ENCODE assay signal across 28 cellular contexts in genomic region chr3:127763337-127763736, GRCh38. TPM values are rescaled to one million over a fixed set of nuclear protein-coding genes. Genes with fewer than 3 reads are reported as not detected.
A peak's percentile ranks its signal among the peaks of the same experiment; 100 is the strongest.
DNase-seq lines count a peak whose midpoint lies in the region; ATAC-seq and TF ChIP-seq lines count a peak whose summit lies in the region.
"Had no signal": no experiment of that assay in that cellular context is flagged by ENCODE, and none has a peak within 500 bp of the region (broad histone marks: within the 10 kb centered on the region; RNA-seq: fewer than 3 reads in every experiment).

No MANE protein-coding gene starts in this region.

- TF ChIP-seq POLR2A in upper lobe of left lung (IDR thresholded peaks at IDR 0.05) = no peak

- H3K36me3 ChIP-seq in left ventricle myocardium inferior (peaks cover 8% of the 10 kb centered on the region), neuronal stem cell (replicated peaks in 1 of 2; ENCODE audit: control insufficient read depth in 2 of 2, insufficient read depth in 2 of 2, low read length in 2 of 2) (no peaks in the 10 kb centered on the region), upper lobe of left lung (no peaks in the 10 kb centered on the region)
- H3K36me3 ChIP-seq: adrenal gland, thoracic aorta had no signal

- no peak overlapping the region for H2BK5ac ChIP-seq in neuronal stem cell (ENCODE audit: low read length)

- no peak overlapping the region for H3K4me3 ChIP-seq in left ventricle myocardium inferior
- H3K4me3 ChIP-seq in neuronal stem cell (ENCODE audit: low read length in 2 of 2) = no peak overlapping the region
- H3K4me3 ChIP-seq in upper lobe of left lung = no peak overlapping the region
- H3K4me3 ChIP-seq: A549, adrenal gland, SJSA1, thoracic aorta had no signal

- H2BK120ac ChIP-seq in neuronal stem cell (ENCODE audit: low read depth, low read length) = no peak overlapping the region

- WGBS in neuronal stem cell (ENCODE audit: extremely low coverage in 2 of 2, insufficient read length in 2 of 2, insufficient replicate concordance in 1 of 2), 2 donors = no CpG with 5 or more reads among the region's 8 CpGs
- 75 to 84% methylated on average over 7 to 8 of the region's 8 CpGs for WGBS in upper lobe of left lung, 2 donors

- H4K8ac ChIP-seq in neuronal stem cell (ENCODE audit: low read depth, low read length) = no peak overlapping the region

- peak overlapping the region in 3 of 5 experiments; percentile 86 to 97 (median 92) for H3K27ac Mint-ChIP-seq in brain
- H3K27ac Mint-ChIP-seq: activated naive CD4-positive, alpha-beta T cell treated with anti-CD3 and anti-CD28 coated beads for 36 hours; activated T-helper 1 cell treated with anti-CD3 and anti-CD28 coated beads, Interleukin-12 subunit alpha, Interleukin-12 subunit beta, Interleukin-2, Interleukin-4 antibody, amounts not matched to agents 30 ng/mL and 10 ng/mL and 1 ng/mL, durations not matched to agents 14 hours and 24 hours and 36 hours; effector memory CD8-positive, alpha-beta T cell; stimulated activated effector memory CD8-positive, alpha-beta T cell treated with anti-CD3 and anti-CD28 coated beads, Interleukin-12 subunit alpha, Interleukin-12 subunit beta, amount 100 ng/mL, for 72 hours; WTC11 had no signal

- H3K9me3 Mint-ChIP-seq in brain = peaks cover 15 to 32% (median 21%) of the 10 kb centered on the region in 5 experiments
- H3K9me3 Mint-ChIP-seq: activated naive CD4-positive, alpha-beta T cell treated with anti-CD3 and anti-CD28 coated beads for 36 hours; activated T-helper 1 cell treated with anti-CD3 and anti-CD28 coated beads, Interleukin-12 subunit alpha, Interleukin-12 subunit beta, Interleukin-2, Interleukin-4 antibody, amounts not matched to agents 30 ng/mL and 10 ng/mL and 1 ng/mL, durations not matched to agents 14 hours and 24 hours and 36 hours; effector memory CD8-positive, alpha-beta T cell; stimulated activated effector memory CD8-positive, alpha-beta T cell treated with anti-CD3 and anti-CD28 coated beads, Interleukin-12 subunit alpha, Interleukin-12 subunit beta, amount 100 ng/mL, for 72 hours; WTC11 had no signal

- H3K14ac ChIP-seq in neuronal stem cell (ENCODE audit: low read length) = no peak overlapping the region

- H3K4me2 ChIP-seq in neuronal stem cell (ENCODE audit: insufficient read depth, low read length, poor library complexity, severe bottlenecking) = no peak overlapping the region
- H3K4me2 ChIP-seq: A549 had no signal

- H3K27me3 ChIP-seq in left ventricle myocardium inferior (ENCODE audit: low read depth) (no peaks in the 10 kb centered on the region), neuronal stem cell (ENCODE audit: control insufficient read depth in 3 of 3, insufficient read depth in 3 of 3, low read depth in 1 of 3, low read length in 3 of 3) (peaks cover 0 to 37% (median 0%) of the 10 kb centered on the region in 3 experiments), upper lobe of left lung (no peaks in the 10 kb centered on the region)
- H3K27me3 ChIP-seq: adrenal gland, SJSA1 had no signal

- H3K27ac ChIP-seq in left ventricle myocardium inferior (replicated peaks) (peak overlapping the region; percentile 79), neuronal stem cell (replicated peaks; ENCODE audit: low read length) (no peak overlapping the region), upper lobe of left lung (peak overlapping the region in 3 of 4 donors; percentile 80 to 90 (median 82))
- H3K27ac ChIP-seq: adrenal gland, SJSA1 had no signal

- H3K4me1 ChIP-seq in left ventricle myocardium inferior (peaks cover 89% of the 10 kb centered on the region), neuronal stem cell (ENCODE audit: control insufficient read depth in 2 of 2, insufficient read depth in 1 of 2, low read depth in 1 of 2, low read length in 2 of 2) (no peaks in the 10 kb centered on the region), upper lobe of left lung (peaks cover 34 to 42% (median 36%) of the 10 kb centered on the region in 4 donors)

- TF ChIP-seq CTCF in left ventricle myocardium inferior (IDR thresholded peaks at IDR 0.05; ENCODE audit: borderline replicate concordance) = no peak
- TF ChIP-seq CTCF in brain (conservative IDR thresholded peaks at IDR 0.05) = no peak
- TF ChIP-seq CTCF in upper lobe of left lung (IDR thresholded peaks at IDR 0.05) = no peak

- H3K4ac ChIP-seq in neuronal stem cell (ENCODE audit: low read length) = no peak overlapping the region

- H2AFZ ChIP-seq in neuronal stem cell (ENCODE audit: low read length) = no peak overlapping the region

- no peak overlapping the region for H2BK15ac ChIP-seq in neuronal stem cell (ENCODE audit: low read length)

- H3K9me3 ChIP-seq in left ventricle myocardium inferior (replicated peaks) = peaks cover 12% of the 10 kb centered on the region
- peaks cover 0 to 3% of the 10 kb centered on the region in 2 donors for H3K9me3 ChIP-seq in neuronal stem cell (replicated peaks in 1 of 2; ENCODE audit: control insufficient read depth in 2 of 2, insufficient read depth in 1 of 2, low read depth in 1 of 2, low read length in 2 of 2)
- no peaks in the 10 kb centered on the region for H3K9me3 ChIP-seq in upper lobe of left lung
- H3K9me3 ChIP-seq: A549, SJSA1 had no signal

- H3K23ac ChIP-seq in neuronal stem cell (ENCODE audit: low read depth, low read length, poor library complexity) = no peak overlapping the region

- no peak overlapping the region for H2BK12ac ChIP-seq in neuronal stem cell (ENCODE audit: low read length)

- H3K27me3 Mint-ChIP-seq in brain = no peaks in the 10 kb centered on the region

- H3K36me3 Mint-ChIP-seq in brain = peaks cover 13% of the 10 kb centered on the region
- H3K36me3 Mint-ChIP-seq: stimulated activated effector memory CD8-positive, alpha-beta T cell treated with anti-CD3 and anti-CD28 coated beads, Interleukin-12 subunit alpha, Interleukin-12 subunit beta, amount 100 ng/mL, for 72 hours; WTC11 had no signal

- DNase-seq in left ventricle myocardium inferior (no peak), left cardiac atrium (no peak), neuronal stem cell (ENCODE audit: low spot score) (no peak), upper lobe of left lung (no peak), D341Med (ENCODE audit: low spot score) (no peak), NCI-H2081 (lab: John Stamatoyannopoulos, UW) (no peak)
- DNase-seq: activated CD4-positive, alpha-beta T cell treated with anti-CD3 and anti-CD28 coated beads, Interleukin-2, amount 50 U/mL, for 1 hour; activated naive CD4-positive, alpha-beta T cell treated with anti-CD3 and anti-CD28 coated beads for 36 hours; adrenal gland; AML-193; COR-L47; effector memory CD8-positive, alpha-beta T cell; erythroblast; midbrain; naive thymus-derived CD4-positive, alpha-beta T cell; NCI-H1436; NCI-H345; retina; stimulated activated CD4-positive, alpha-beta T cell treated with anti-CD3 and anti-CD28 coated beads, Interleukin-4, amount 100 ng/mL, for 1 hour had no signal

- H3K4me1 Mint-ChIP-seq in brain = peaks cover 49% of the 10 kb centered on the region

- no peak for TF ChIP-seq EP300 in upper lobe of left lung (IDR thresholded peaks at IDR 0.05)

- H4K91ac ChIP-seq in neuronal stem cell (ENCODE audit: low read depth, low read length, poor library complexity) = peak overlapping the region; percentile 40

- H3K18ac ChIP-seq in neuronal stem cell (ENCODE audit: low read length) = no peak overlapping the region

- no peak for ATAC-seq in left cardiac atrium
- ATAC-seq in upper lobe of left lung (ENCODE audit: low FRiP score in 2 of 2) = no peak
- no peak for ATAC-seq in GM19467 (IDR thresholded peaks at IDR 0.05; ENCODE audit: unreplicated experiment)
- ATAC-seq: A549; effector memory CD8-positive, alpha-beta T cell; left lobe of liver; naive thymus-derived CD4-positive, alpha-beta T cell; WTC11 had no signal

- H3K9ac ChIP-seq in neuronal stem cell (ENCODE audit: low read depth, low read length, poor library complexity) = no peak overlapping the region

- intact Hi-C loops in left ventricle myocardium inferior (cut with micrococcal nuclease) = no loop called here
- intact Hi-C loops in left cardiac atrium (cut with DNase I) = loop anchor here in 1 of 2 donors (10.0 kb wide), 1 partner anchor 51 kb away; no protein-coding TSS in a partner anchor

- no peaks in the 10 kb centered on the region for H3K79me1 ChIP-seq in neuronal stem cell (ENCODE audit: low read depth, low read length)

- no peak overlapping the region for H2AK5ac ChIP-seq in neuronal stem cell (ENCODE audit: low read depth, low read length)

- H3K4me3 Mint-ChIP-seq in brain = no peak overlapping the region
- H3K4me3 Mint-ChIP-seq: activated naive CD4-positive, alpha-beta T cell treated with anti-CD3 and anti-CD28 coated beads for 36 hours; activated T-helper 1 cell treated with anti-CD3 and anti-CD28 coated beads, Interleukin-12 subunit alpha, Interleukin-12 subunit beta, Interleukin-2, Interleukin-4 antibody, amounts not matched to agents 30 ng/mL and 10 ng/mL and 1 ng/mL, durations not matched to agents 14 hours and 24 hours and 36 hours; effector memory CD8-positive, alpha-beta T cell; naive thymus-derived CD4-positive, alpha-beta T cell; WTC11 had no signal

RNA-seq across cellular contexts. Expression of gene MGLL, which starts 59.0 kb away (rescaled TPM):
- total RNA-seq in left ventricle myocardium inferior (67.0 TPM), left cardiac atrium (100 to 1,000 TPM in 1 of 2 donors, 10 to 100 TPM in 1; 95.4 to 122 TPM), upper lobe of left lung (100 to 1,000 TPM; 128 to 253 (median 190) TPM)
- polyA plus RNA-seq in brain (ENCODE audit: insufficient read depth, low read depth, low replicate concordance) = 58.2 TPM
- polyA plus RNA-seq in neuronal stem cell (2013, experiment 1 of 2) = 0.25 TPM
- 0.44 TPM for polyA plus RNA-seq in neuronal stem cell (2013, experiment 2 of 2)
- polyA plus RNA-seq: naive thymus-derived CD4-positive, alpha-beta T cell had no signal
